ENCODE assay signal across 8 cellular contexts in genomic region chr4:128810331-128810870, GRCh38. TPM values are rescaled to one million over a fixed set of nuclear protein-coding genes. Genes with fewer than 3 reads are reported as not detected.
DNase-seq lines count a peak whose midpoint lies in the region; ATAC-seq and TF ChIP-seq lines count a peak whose summit lies in the region.

No MANE protein-coding gene starts in this region.

- H3K9me3 Mint-ChIP-seq in osteocyte (ENCODE audit: unreplicated experiment): no peaks in the 10 kb centered on the region

- H3K4me1 Mint-ChIP-seq in osteocyte (ENCODE audit: unreplicated experiment): peaks cover 15% of the 10 kb centered on the region

- ATAC-seq in HG03442 (IDR thresholded peaks at IDR 0.05; ENCODE audit: unreplicated experiment): no peak
- no peak for ATAC-seq in GM21447 (IDR thresholded peaks at IDR 0.05; ENCODE audit: unreplicated experiment)

- H3K27ac Mint-ChIP-seq in osteocyte (ENCODE audit: unreplicated experiment): peak overlapping the region; percentile 97

- H3K4me3 Mint-ChIP-seq in osteocyte (ENCODE audit: unreplicated experiment): peak overlapping the region; percentile 94

- H3K27me3 Mint-ChIP-seq in osteocyte (ENCODE audit: unreplicated experiment): no peaks in the 10 kb centered on the region

- DNase-seq in stimulated activated naive CD4-positive, alpha-beta T cell (lab: John Stamatoyannopoulos, UW): peak in 5 of 6 experiments; percentile 20 to 64 (median 48)
- no peak for DNase-seq in stimulated activated naive CD4-positive, alpha-beta T cell treated with Interleukin-2 at 50 U/mL for 16 hours (lab: John Stamatoyannopoulos, UW)
- DNase-seq in NCI-H82 treated with DMSO at 0.1 percent for 48 hours (lab: John Stamatoyannopoulos, UW; ENCODE audit: unreplicated experiment) (peak; percentile 39), glomerular visceral epithelial cell (ENCODE audit: extremely low spot score) (peak; percentile 36), osteocyte (ENCODE audit: extremely low spot score, unreplicated experiment) (no peak)
- DNase-seq in activated naive CD4-positive, alpha-beta T cell treated with Interleukin-2 at 50 U/mL for 16 hours: peak; percentile 20

- peak; percentile 19 for TF ChIP-seq CTCF in osteocyte (IDR thresholded peaks at IDR 0.05)

- no peaks in the 10 kb centered on the region for H3K36me3 Mint-ChIP-seq in osteocyte (ENCODE audit: unreplicated experiment)

RNA-seq across cellular contexts. Expression of gene JADE1, which starts 0.9 kb away (rescaled TPM):
- 19.7 and 20.4 TPM in 2 replicates for total RNA-seq in osteocyte

Comparison
In these comparisons a context has a peak if more than half of its experiments do, and no peak if none do; other contexts are left out.
1. DNase-seq: peak in stimulated activated naive CD4-positive, alpha-beta T cell (5 of 6), NCI-H82 treated with DMSO at 0.1 percent for 48 hours (single experiment), activated naive CD4-positive, alpha-beta T cell treated with Interleukin-2 at 50 U/mL for 16 hours (single experiment) and glomerular visceral epithelial cell (single experiment); none in stimulated activated naive CD4-positive, alpha-beta T cell treated with Interleukin-2 at 50 U/mL for 16 hours (single experiment) and osteocyte (single experiment).